In the genomic region with DNA sequence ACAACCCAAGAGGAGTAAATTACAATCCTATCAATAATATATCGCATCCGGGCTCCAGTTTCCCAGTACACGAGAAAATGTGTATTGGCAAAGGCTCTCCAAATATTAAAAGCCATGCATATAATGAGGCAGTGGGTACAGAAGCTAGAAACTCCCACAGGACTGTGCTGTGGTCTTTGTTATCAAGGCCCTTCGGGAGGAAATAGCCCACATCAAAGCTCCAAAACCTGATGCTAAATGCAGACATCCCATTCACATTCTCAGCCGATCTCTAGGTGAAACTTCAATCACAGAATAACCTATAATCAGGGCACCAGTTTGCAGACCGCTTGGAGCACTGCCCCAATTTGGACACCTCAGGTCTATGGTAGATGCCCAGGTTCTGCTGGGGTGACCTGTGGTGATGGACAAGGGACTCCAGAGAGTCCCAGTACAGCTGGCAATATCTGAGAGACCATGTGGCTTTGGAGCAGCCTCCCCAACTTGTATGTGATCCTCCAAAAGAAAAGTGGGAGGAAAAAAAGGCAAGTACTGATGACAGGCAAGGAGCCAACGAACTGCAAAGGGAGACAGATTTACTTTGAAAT, we compare ENCODE assay signal across 22 cellular contexts.
DNase-seq lines count a peak whose midpoint lies in the region; ATAC-seq, FAIRE-seq and TF ChIP-seq lines count a peak whose summit lies in the region.
"Had no signal": no experiment of that assay in that cellular context is flagged by ENCODE, and none has a peak within 500 bp of the region (broad histone marks: within the 10 kb centered on the region; RNA-seq: fewer than 3 reads in every experiment).

No MANE protein-coding gene starts in this region.

- H3K27me3 ChIP-seq in BLaER1 treated with 17β-estradiol and CSF1 and Interleukin-3, amounts not matched to agents 10 nM and 100 nM = peaks cover 0 to 4% (median 0%) of the 10 kb centered on the region in 11 experiments; a peak in 1 of 22 replicates
- H3K27me3 ChIP-seq in PC-3 (ENCODE audit: low read length) (no peaks in the 10 kb centered on the region), H1 (replicated peaks in 1 of 4; ENCODE audit: control insufficient read depth in 3 of 4, extremely low read depth in 1 of 4, insufficient read depth in 3 of 4, low read length in 3 of 4) (no peaks in the 10 kb centered on the region), ovary (no peaks in the 10 kb centered on the region)
- H3K27me3 ChIP-seq in CD4-positive, alpha-beta memory T cell (ENCODE audit: insufficient read depth, low read length) = no peaks in the 10 kb centered on the region
- H3K27me3 ChIP-seq: right lobe of liver, thyroid gland had no signal

- H3K27ac ChIP-seq in BLaER1 treated with 17β-estradiol and CSF1 and Interleukin-3, amounts not matched to agents 10 nM and 100 nM = no peak overlapping the region
- H3K27ac ChIP-seq in PC-3 (ENCODE audit: low read length) = peak overlapping the region; percentile 88
- H3K27ac ChIP-seq in H1 (ENCODE audit: low read depth, low read length) = no peak overlapping the region
- H3K27ac ChIP-seq in CD4-positive, alpha-beta memory T cell (ENCODE audit: low read depth, low read length) = no peak overlapping the region
- H3K27ac ChIP-seq in ovary = no peak overlapping the region
- H3K27ac ChIP-seq: right lobe of liver had no signal

- CTCF ChIA-PET in PC-3 (lab: Charles Lee) (interaction anchor here (0.5 to 1.7 kb wide), 5 partner anchors 30 to 227 kb away, joined by 3 to 6 read pairs (median 5); no protein-coding TSS in a partner anchor), H1 (lab: Charles Lee; ENCODE audit: partially characterized antibody) (interaction anchor here (0.7 to 6.3 kb wide), 35 partner anchors 8 to 361 kb away, joined by 3 to 53 read pairs (median 4); no protein-coding TSS in a partner anchor)
- CTCF ChIA-PET in CD4-positive, alpha-beta memory T cell (lab: Charles Lee; ENCODE audit: partially characterized antibody) = no interaction called here

- H4K91ac ChIP-seq in H1 (replicated peaks; ENCODE audit: insufficient read length, low read length) = peak overlapping the region; percentile 23

- DNase-seq in PC-3 (no peak), H1 (ENCODE audit: low read depth in 1 of 2, low spot score in 2 of 2) (no peak), neural crest cell (ENCODE audit: low read depth, low spot score) (no peak), RCC 7860 (ENCODE audit: low spot score) (no peak), ovary (no peak)
- no peak for DNase-seq in CD4-positive, alpha-beta memory T cell
- no peak for DNase-seq in naive thymus-derived CD8-positive, alpha-beta T cell
- DNase-seq: activated CD8-positive, alpha-beta memory T cell treated with anti-CD3 and anti-CD28 coated beads, Interleukin-2, amount 50 U/mL, for 48 hours; activated effector memory CD4-positive, alpha-beta T cell treated with Interleukin-2 at 50 U/mL for 16 hours; CD8-positive, alpha-beta T cell; cortex of kidney; H7; immature natural killer cell; KG1; NCI-H1048; NCI-H2081; right lobe of liver; stimulated activated naive B cell treated with anti-CD40 and anti-IgM and Interleukin-4, amounts not matched to agents 10 μg/mL and 1 μg/mL and 100 μg/mL, for 72 hours; T-helper 1 cell; thyroid gland had no signal

- H3K36me3 ChIP-seq in BLaER1 treated with 17β-estradiol and CSF1 and Interleukin-3, amounts not matched to agents 10 nM and 100 nM = no peaks in the 10 kb centered on the region
- H3K36me3 ChIP-seq in PC-3 (ENCODE audit: low read depth, low read length) = peaks cover 27% of the 10 kb centered on the region
- H3K36me3 ChIP-seq in H1 (ENCODE audit: control insufficient read depth in 2 of 4, insufficient read depth in 4 of 4, low read length in 3 of 4) = peaks cover 0 to 6% (median 2%) of the 10 kb centered on the region in 4 experiments; a peak in 2 of 8 replicates
- no peaks in the 10 kb centered on the region for H3K36me3 ChIP-seq in CD4-positive, alpha-beta memory T cell (ENCODE audit: insufficient read depth, low read length)
- H3K36me3 ChIP-seq in ovary = no peaks in the 10 kb centered on the region
- H3K36me3 ChIP-seq: right lobe of liver, thyroid gland had no signal

- H3K36me3 Mint-ChIP-seq in neural crest cell (ENCODE audit: low read depth) = no peaks in the 10 kb centered on the region
- no peaks in the 10 kb centered on the region for H3K36me3 Mint-ChIP-seq in CD4-positive, alpha-beta memory T cell
- H3K36me3 Mint-ChIP-seq in naive thymus-derived CD8-positive, alpha-beta T cell = peaks cover 0 to 1% (median 0%) of the 10 kb centered on the region in 3 donors
- H3K36me3 Mint-ChIP-seq: CD8-positive, alpha-beta T cell; immature natural killer cell; stimulated activated naive B cell treated with anti-CD40 and anti-IgM and Interleukin-4, amounts not matched to agents 10 μg/mL and 1 μg/mL and 100 μg/mL, for 72 hours had no signal

- peaks cover 0 to 4% (median 0%) of the 10 kb centered on the region in 11 experiments; a peak in 4 of 22 replicates for H3K9me3 ChIP-seq in BLaER1 treated with 17β-estradiol and CSF1 and Interleukin-3, amounts not matched to agents 10 nM and 100 nM (replicated peaks in 1 of 11)
- 0 out of 2 replicates have a peak, but pooled peaks cover 2% of the 10 kb centered on the region for H3K9me3 ChIP-seq in PC-3 (ENCODE audit: low read length)
- 0 out of 4 replicates have a peak, but pooled peaks cover 0 to 2% of the 10 kb centered on the region in 2 experiments for H3K9me3 ChIP-seq in H1 (ENCODE audit: insufficient read depth in 2 of 2, low read depth in 1 of 2, low read length in 1 of 2)
- H3K9me3 ChIP-seq in CD4-positive, alpha-beta memory T cell (ENCODE audit: control insufficient read depth in 1 of 2, low read length in 2 of 2) = no peaks in the 10 kb centered on the region
- H3K9me3 ChIP-seq in ovary = no peaks in the 10 kb centered on the region
- H3K9me3 ChIP-seq: right lobe of liver, thyroid gland had no signal

- no peak for TF ChIP-seq RAD21 in H1 (IDR thresholded peaks at IDR 0.05 in 1 of 2, conservative IDR thresholded peaks at IDR 0.05 in 1 of 2; ENCODE audit: low read depth in 2 of 2, low read length in 2 of 2)

- TF ChIP-seq POLR2A in H1 (IDR thresholded peaks at IDR 0.05; ENCODE audit: control extremely low read depth in 1 of 2, low read depth in 2 of 2, low read length in 2 of 2) (no peak), ovary (IDR thresholded peaks at IDR 0.05) (no peak)

- peak overlapping the region; percentile 13; the same call in 1 of the 2 replicates for H2BK5ac ChIP-seq in H1 (ENCODE audit: low read depth, low read length)

- H4K5ac ChIP-seq in H1 (ENCODE audit: insufficient read length, low read depth, low read length) = no peak overlapping the region

- no peak for TF ChIP-seq EP300 in H1 (IDR thresholded peaks at IDR 0.05; ENCODE audit: borderline replicate concordance in 1 of 2, low read depth in 2 of 2, low read length in 2 of 2)
- TF ChIP-seq EP300 in ovary (IDR thresholded peaks at IDR 0.05) = no peak

- no peak overlapping the region for H3K4me3 ChIP-seq in BLaER1 treated with 17β-estradiol and CSF1 and Interleukin-3, amounts not matched to agents 10 nM and 100 nM
- H3K4me3 ChIP-seq in PC-3 (ENCODE audit: low read length) (no peak overlapping the region), H1 (ENCODE audit: extremely low read depth in 1 of 4, insufficient read depth in 2 of 4, low read depth in 3 of 4, low read length in 4 of 4) (no peak overlapping the region), ovary (no peak overlapping the region)
- H3K4me3 ChIP-seq in CD4-positive, alpha-beta memory T cell (ENCODE audit: low read length in 2 of 2) = no peak overlapping the region
- H3K4me3 ChIP-seq: right lobe of liver, thyroid gland had no signal

- peak overlapping the region; percentile 2 to 76 (median 47); a peak in 19 of 22 replicates for H3K4me2 ChIP-seq in BLaER1 treated with 17β-estradiol and CSF1 and Interleukin-3, amounts not matched to agents 10 nM and 100 nM
- H3K4me2 ChIP-seq in PC-3 (ENCODE audit: low read length) (0 out of 2 replicates have a peak overlapping the region, but pooled peaks have one; percentile 3), H1 (ENCODE audit: insufficient read depth in 1 of 2, low read depth in 2 of 2, low read length in 2 of 2) (no peak overlapping the region)

- no peaks in the 10 kb centered on the region for H3K79me1 ChIP-seq in H1 (ENCODE audit: low read depth, low read length)

- peak overlapping the region; percentile 57; the same call in 1 of the 2 replicates for H2BK20ac ChIP-seq in H1 (ENCODE audit: low read length)

- H3K14ac ChIP-seq in H1 (ENCODE audit: insufficient read length) = no peak overlapping the region

- intact Hi-C loops in PC-3 (cut with micrococcal nuclease) = loop anchor here (1.0 to 10.0 kb wide), 8 partner anchors 29 to 360 kb away; no protein-coding TSS in a partner anchor
- intact Hi-C loops in CD4-positive, alpha-beta memory T cell (cut with micrococcal nuclease) = no loop called here
- intact Hi-C loops in ovary (cut with DNase I) = no loop called here

- H2AFZ ChIP-seq in PC-3 (ENCODE audit: low read length) (peak overlapping the region; percentile 63; the same call in 1 of the 2 replicates), H1 (ENCODE audit: low read length) (no peak overlapping the region)

- H3K23me2 ChIP-seq in H1 (ENCODE audit: low read depth, low read length) = no peaks in the 10 kb centered on the region; the same call in 1 of the 2 replicates

- no peak overlapping the region for H4K8ac ChIP-seq in H1 (ENCODE audit: extremely low read depth, insufficient read depth, low read length)

- H3K56ac ChIP-seq in H1 (replicated peaks; ENCODE audit: insufficient read length, low read depth, low read length) = no peak overlapping the region

- no peak for ATAC-seq in PC-3
- no peak for ATAC-seq in naive thymus-derived CD8-positive, alpha-beta T cell
- ATAC-seq: CD8-positive, alpha-beta T cell; stimulated activated naive B cell treated with anti-CD40 and anti-IgM and Interleukin-4, amounts not matched to agents 10 μg/mL and 1 μg/mL and 100 μg/mL, for 72 hours had no signal

- FAIRE-seq in H1 (lab: Jason Lieb, UNC) (no peak), RCC 7860 (lab: Jason Lieb, UNC) (no peak)
- FAIRE-seq: GM12892 had no signal

- H3K23ac ChIP-seq in H1 (ENCODE audit: insufficient read length) = no peak overlapping the region

- H3K27ac Mint-ChIP-seq in neural crest cell (ENCODE audit: unreplicated experiment) = peak overlapping the region; percentile 17
- no peak overlapping the region for H3K27ac Mint-ChIP-seq in CD4-positive, alpha-beta memory T cell
- no peak overlapping the region for H3K27ac Mint-ChIP-seq in naive thymus-derived CD8-positive, alpha-beta T cell
- H3K27ac Mint-ChIP-seq: CD8-positive, alpha-beta T cell; immature natural killer cell; stimulated activated naive B cell treated with anti-CD40 and anti-IgM and Interleukin-4, amounts not matched to agents 10 μg/mL and 1 μg/mL and 100 μg/mL, for 72 hours had no signal

- no peak for TF ChIP-seq CTCF in PC-3 (conservative IDR thresholded peaks at IDR 0.05; ENCODE audit: low read depth, low read length)
- TF ChIP-seq CTCF in H1 (IDR thresholded peaks at IDR 0.05; ENCODE audit: control extremely low read depth in 1 of 3, insufficient read depth in 1 of 3, low read depth in 1 of 3, low read length in 3 of 3) = no peak
- no peak for TF ChIP-seq CTCF in neural crest cell (conservative IDR thresholded peaks at IDR 0.05)
- TF ChIP-seq CTCF in ovary (IDR thresholded peaks at IDR 0.05) = no peak

- H3K9me3 Mint-ChIP-seq in neural crest cell = no peaks in the 10 kb centered on the region
- H3K9me3 Mint-ChIP-seq in CD4-positive, alpha-beta memory T cell = peaks cover 0 to 6% (median 2%) of the 10 kb centered on the region in 8 donors
- H3K9me3 Mint-ChIP-seq in naive thymus-derived CD8-positive, alpha-beta T cell = peaks cover 0 to 8% (median 0%) of the 10 kb centered on the region in 9 donors
- H3K9me3 Mint-ChIP-seq: CD8-positive, alpha-beta T cell had no signal

- H3K9me2 ChIP-seq in PC-3 (replicated peaks; ENCODE audit: low read length) = no peaks in the 10 kb centered on the region

- no peak overlapping the region; the same call in 1 of the 2 replicates for H3K18ac ChIP-seq in H1 (ENCODE audit: extremely low read depth, low read length)

- peaks cover 38% of the 10 kb centered on the region for H3F3A ChIP-seq in PC-3 (ENCODE audit: low read length, unreplicated experiment)

- H2AK5ac ChIP-seq in H1 (ENCODE audit: low read depth, low read length) = no peak overlapping the region

- no peak overlapping the region for H3K4ac ChIP-seq in H1 (replicated peaks; ENCODE audit: insufficient read length, low read depth, low read length)

- H2BK120ac ChIP-seq in H1 (replicated peaks; ENCODE audit: low read depth, low read length) = peak overlapping the region; percentile 33

- H3K4me3 Mint-ChIP-seq in neural crest cell = no peak overlapping the region
- H3K4me3 Mint-ChIP-seq in CD4-positive, alpha-beta memory T cell = no peak overlapping the region
- no peak overlapping the region for H3K4me3 Mint-ChIP-seq in naive thymus-derived CD8-positive, alpha-beta T cell
- H3K4me3 Mint-ChIP-seq: CD8-positive, alpha-beta T cell; immature natural killer cell; stimulated activated naive B cell treated with anti-CD40 and anti-IgM and Interleukin-4, amounts not matched to agents 10 μg/mL and 1 μg/mL and 100 μg/mL, for 72 hours had no signal

- no TSS peak for BruUV-seq in PC-3 (replicated peaks; lab: Mats Ljungman, UMichigan)

- H3K79me2 ChIP-seq in PC-3 (ENCODE audit: low read length) = peaks cover 28% of the 10 kb centered on the region
- peaks cover 0 to 8% of the 10 kb centered on the region in 2 experiments; a peak in 2 of 4 replicates for H3K79me2 ChIP-seq in H1 (ENCODE audit: control insufficient read depth in 1 of 2, insufficient read depth in 2 of 2, low read length in 2 of 2)

- H2BK15ac ChIP-seq in H1 (ENCODE audit: low read length) = no peak overlapping the region

- peaks cover 5% of the 10 kb centered on the region for H3K27me3 Mint-ChIP-seq in neural crest cell (ENCODE audit: low read depth)
- H3K27me3 Mint-ChIP-seq in CD4-positive, alpha-beta memory T cell = peaks cover 6 to 25% of the 10 kb centered on the region in 2 donors
- H3K27me3 Mint-ChIP-seq in naive thymus-derived CD8-positive, alpha-beta T cell = peaks cover 4 to 37% (median 15%) of the 10 kb centered on the region in 5 donors

- H3K4me1 Mint-ChIP-seq in neural crest cell = peaks cover 39% of the 10 kb centered on the region
- H3K4me1 Mint-ChIP-seq in CD4-positive, alpha-beta memory T cell = no peaks in the 10 kb centered on the region
- H3K4me1 Mint-ChIP-seq in naive thymus-derived CD8-positive, alpha-beta T cell = peaks cover 0 to 1% (median 0%) of the 10 kb centered on the region in 4 donors
- H3K4me1 Mint-ChIP-seq: immature natural killer cell; stimulated activated naive B cell treated with anti-CD40 and anti-IgM and Interleukin-4, amounts not matched to agents 10 μg/mL and 1 μg/mL and 100 μg/mL, for 72 hours had no signal

- no peak overlapping the region; a peak in 1 of 22 replicates for H3K9ac ChIP-seq in BLaER1 treated with 17β-estradiol and CSF1 and Interleukin-3, amounts not matched to agents 10 nM and 100 nM
- H3K9ac ChIP-seq in PC-3 (ENCODE audit: low read length) (peak overlapping the region; percentile 13), H1 (replicated peaks in 1 of 4; ENCODE audit: extremely low read depth in 1 of 4, low read depth in 3 of 4, low read length in 3 of 4) (no peak overlapping the region)

- peaks cover 4 to 28% (median 13%) of the 10 kb centered on the region in 10 experiments; a peak in 19 of 20 replicates for H3K4me1 ChIP-seq in BLaER1 treated with 17β-estradiol and CSF1 and Interleukin-3, amounts not matched to agents 10 nM and 100 nM
- H3K4me1 ChIP-seq in PC-3 (ENCODE audit: insufficient read depth, low read length) (peaks cover 56% of the 10 kb centered on the region), H1 (replicated peaks in 1 of 4; ENCODE audit: control insufficient read depth in 3 of 4, insufficient read depth in 4 of 4, low read length in 3 of 4) (peaks cover 10 to 37% (median 31%) of the 10 kb centered on the region in 4 experiments), ovary (ENCODE audit: insufficient read depth) (no peaks in the 10 kb centered on the region)
- no peaks in the 10 kb centered on the region for H3K4me1 ChIP-seq in CD4-positive, alpha-beta memory T cell (ENCODE audit: insufficient read depth, low read length)
- H3K4me1 ChIP-seq: right lobe of liver had no signal

- 86% methylated on average over 7 of the region's 7 CpGs; no CpG with 5 or more reads in 1 of the 2 experiments for WGBS in H1 (ENCODE audit: extremely low coverage in 1 of 2, insufficient coverage in 1 of 2, insufficient read length in 1 of 2, insufficient replicate concordance in 2 of 2, low coverage in 1 of 2, low lambda C conversion rate in 2 of 2, missing lambda C conversion rate in 1 of 2), 2 experiments
- 41 to 64% (median 44%) methylated on average over 7 of the region's 7 CpGs for WGBS in ovary, 3 donors

- POLR2A ChIA-PET in PC-3 (lab: Charles Lee; ENCODE audit: unreplicated experiment) = interaction anchor here (0.6 kb wide), 1 partner anchor 29 kb away, joined by 3 read pairs; no protein-coding TSS in a partner anchor
- POLR2A ChIA-PET in H1 (lab: Charles Lee; ENCODE audit: partially characterized antibody) = interaction anchor here (0.9 kb wide), 1 partner anchor 29 kb away, joined by 4 read pairs; no protein-coding TSS in a partner anchor
- POLR2A ChIA-PET in CD4-positive, alpha-beta memory T cell (lab: Charles Lee; ENCODE audit: partially characterized antibody) = no interaction called here
- POLR2A ChIA-PET in naive thymus-derived CD8-positive, alpha-beta T cell (lab: Charles Lee) = no interaction called here

- H4K20me1 ChIP-seq in BLaER1 treated with 17β-estradiol and CSF1 and Interleukin-3, amounts not matched to agents 10 nM and 100 nM = no peaks in the 10 kb centered on the region
- H4K20me1 ChIP-seq in PC-3 (ENCODE audit: low read length) (no peaks in the 10 kb centered on the region), H1 (replicated peaks in 1 of 2; ENCODE audit: control insufficient read depth in 1 of 2, insufficient read depth in 2 of 2, low read length in 2 of 2) (no peaks in the 10 kb centered on the region)

- peak overlapping the region; percentile 33 for H2BK12ac ChIP-seq in H1 (ENCODE audit: low read depth, low read length)

Comparison
In these comparisons a context has a peak if more than half of its experiments do, and no peak if none do; other contexts are left out.
1. H3K4me2 ChIP-seq: peak in BLaER1 treated with 17β-estradiol and CSF1 and Interleukin-3, amounts not matched to agents 10 nM and 100 nM (11 of 11) and PC-3 (single experiment); none in H1 (0 of 2).
2. POLR2A ChIA-PET loops: an anchor here in PC-3 (0.6 kb wide) and H1 (0.9 kb wide); none called in CD4-positive, alpha-beta memory T cell and naive thymus-derived CD8-positive, alpha-beta T cell.